8 cellular contexts compared by ENCODE assay signal in genomic region chr3:184811999-184812844, GRCh38. TPM values are rescaled to one million over a fixed set of nuclear protein-coding genes. Genes with fewer than 3 reads are reported as not detected.
DNase-seq lines count a peak whose midpoint lies in the region; ATAC-seq, FAIRE-seq and TF ChIP-seq lines count a peak whose summit lies in the region.

Gene VPS8 (plus strand): TSS chr3:184812166. CDS start chr3:184824633, 12,467 bp downstream.

- no peaks in the 10 kb centered on the region for H3K27me3 ChIP-seq in endodermal cell (ENCODE audit: control insufficient read depth, insufficient read depth, low read length, poor library complexity, severe bottlenecking)

- ATAC-seq in GM21367 (IDR thresholded peaks at IDR 0.05; ENCODE audit: unreplicated experiment): peak; percentile 79

- no peaks in the 10 kb centered on the region for H3K36me3 Mint-ChIP-seq in endodermal cell (ENCODE audit: low read depth)

- peak within 1 kb of the TSS; percentile 88 for H3K4me3 Mint-ChIP-seq in endodermal cell

- peak; percentile 93 for FAIRE-seq in HTR-8/SVneo (lab: Jason Lieb, UNC)

- in situ Hi-C loops in Caki2 (cut with HindIII; ENCODE audit: low pct_unique_long_range_greater_than_20kb, low sequenced_read_pairs): no loop called here

- DNase-seq in Caki2 (ENCODE audit: low read depth): peak; percentile 92
- DNase-seq in HTR-8/SVneo (ENCODE audit: insufficient read length, low spot score): peak; percentile 96
- DNase-seq in NOMO-1 treated with DMSO at 0.1 percent for 48 hours (lab: John Stamatoyannopoulos, UW; ENCODE audit: unreplicated experiment): peak; percentile 99
- peak; percentile 85 to 95 (median 91) for DNase-seq in activated CD8-positive, alpha-beta memory T cell treated with anti-CD3 and anti-CD28 coated beads for 48 hours (ENCODE audit: low read depth in 2 of 3, low spot score in 2 of 3)
- peak; percentile 97 for DNase-seq in endodermal cell
- peak; percentile 97 for DNase-seq in mesenteric fat pad (ENCODE audit: low spot score)
- peak; percentile 93 for DNase-seq in stimulated activated CD8-positive, alpha-beta memory T cell treated with anti-CD3 and anti-CD28 coated beads, Interleukin-15, amount 100 ng/mL, for 24 hours (ENCODE audit: low read depth)

- peak within 1 kb of the TSS; percentile 96 for H3K4me3 ChIP-seq in endodermal cell (ENCODE audit: low read length)

- WGBS in endodermal cell (ENCODE audit: insufficient coverage in 1 of 2, insufficient read length in 1 of 2), 2 experiments: 0 to 1% methylated on average over 31 to 62 of the region's 62 CpGs

- peaks cover 5% of the 10 kb centered on the region for H3K4me1 ChIP-seq in endodermal cell (ENCODE audit: control insufficient read depth, insufficient read depth, low read length)

- no peak within 1 kb of the TSS for H3K27ac ChIP-seq in endodermal cell (ENCODE audit: low read depth, low read length)

- H3K27me3 Mint-ChIP-seq in endodermal cell (ENCODE audit: insufficient read depth): no peaks in the 10 kb centered on the region

- no peaks in the 10 kb centered on the region for H3K9me3 ChIP-seq in endodermal cell (ENCODE audit: control insufficient read depth, low read length)

- TF ChIP-seq CTCF in endodermal cell (conservative IDR thresholded peaks at IDR 0.05): peak; percentile 81

- H3K36me3 ChIP-seq in endodermal cell (ENCODE audit: control insufficient read depth, insufficient read depth, low read length): peaks cover 7% of the 10 kb centered on the region

- peak within 1 kb of the TSS; percentile 57 for H3K9ac ChIP-seq in endodermal cell (ENCODE audit: extremely low read depth, low read length, poor library complexity, severe bottlenecking)

- H3K4me1 Mint-ChIP-seq in endodermal cell: peaks cover 21% of the 10 kb centered on the region

- peak within 1 kb of the TSS; percentile 91 for H3K27ac Mint-ChIP-seq in endodermal cell

- no peaks in the 10 kb centered on the region for H3K9me3 Mint-ChIP-seq in endodermal cell

RNA-seq across cellular contexts. Expression of gene VPS8, which starts in this region (rescaled TPM):
- total RNA-seq in Caki2 (2014; rRNA removed; shearing (Covaris generic); ENCODE audit: low replicate concordance): 44.0 and 62.8 TPM in 2 replicates
- total RNA-seq in endodermal cell (10 to 100 TPM; 49.7 to 70.0 TPM), mesenteric fat pad (55.0 TPM)
- polyA plus RNA-seq in endodermal cell (2013, experiment 1 of 2): 29.2 TPM
- 33.5 TPM for polyA plus RNA-seq in endodermal cell (2013, experiment 2 of 2)
